In the genomic region with DNA sequence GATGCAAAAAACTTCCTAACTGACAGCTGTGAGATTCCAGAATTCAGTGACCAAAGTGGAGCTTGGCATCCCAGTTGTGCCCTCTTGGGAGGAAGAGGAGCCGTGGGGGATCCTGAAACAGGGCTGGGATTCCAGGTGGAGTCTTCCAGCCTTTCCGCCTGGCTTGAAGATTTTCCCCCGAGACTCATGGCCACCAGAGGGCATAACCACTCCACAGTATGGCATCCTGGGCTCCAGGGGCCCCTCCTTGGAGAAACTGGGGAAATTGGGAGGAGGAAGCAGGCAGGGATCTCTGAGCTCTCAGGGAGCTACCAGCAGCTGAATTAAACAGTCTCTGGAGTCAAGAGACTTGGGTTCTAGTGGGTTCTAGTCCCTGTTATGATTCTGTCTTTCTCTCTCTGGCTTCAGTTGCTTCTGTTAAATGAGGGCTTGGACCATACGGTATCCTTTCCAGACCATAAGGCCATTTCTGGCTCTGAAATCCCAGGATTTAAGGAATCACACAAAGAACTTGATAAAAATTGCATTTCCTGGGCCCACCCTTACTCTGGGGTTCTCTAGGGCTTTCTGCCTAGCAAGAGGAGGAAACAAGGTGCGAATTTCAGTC, we compare ENCODE assay signal across 9 cellular contexts. TPM values are rescaled to one million over a fixed set of nuclear protein-coding genes. Genes with fewer than 3 reads are reported as not detected.
DNase-seq lines count a peak whose midpoint lies in the region; ATAC-seq, FAIRE-seq and TF ChIP-seq lines count a peak whose summit lies in the region.
"Had no signal": no experiment of that assay in that cellular context is flagged by ENCODE, and none has a peak within 500 bp of the region (broad histone marks: within the 10 kb centered on the region; RNA-seq: fewer than 3 reads in every experiment).

No MANE protein-coding gene starts in this region.

- H3K27ac Mint-ChIP-seq in activated naive CD4-positive, alpha-beta T cell treated with anti-CD3 and anti-CD28 coated beads, Interleukin-2, amount 10 ng/mL, durations not matched to agents 7 days and 5 days: no peak overlapping the region
- no peak overlapping the region for H3K27ac Mint-ChIP-seq in activated T-cell treated with anti-CD3 and anti-CD28 coated beads, Interleukin-2, amount 50 U/mL, for 24 hours

- H3K9me3 Mint-ChIP-seq in activated naive CD4-positive, alpha-beta T cell treated with anti-CD3 and anti-CD28 coated beads, Interleukin-2, amount 10 ng/mL, durations not matched to agents 7 days and 5 days: no peaks in the 10 kb centered on the region
- H3K9me3 Mint-ChIP-seq in activated T-cell treated with anti-CD3 and anti-CD28 coated beads, Interleukin-2, amount 50 U/mL, for 24 hours: no peaks in the 10 kb centered on the region
- H3K9me3 Mint-ChIP-seq: central memory CD8-positive, alpha-beta T cell had no signal

- TF ChIP-seq CTCF in bronchial epithelial cell (IDR thresholded peaks at IDR 0.05; ENCODE audit: insufficient read depth, low read length, severe bottlenecking): peak; percentile 72
- peak; percentile 48 to 68 (median 59) for TF ChIP-seq CTCF in right lobe of liver (IDR thresholded peaks at IDR 0.05)

- no peak for TF ChIP-seq POLR2A in right lobe of liver (IDR thresholded peaks at IDR 0.05)

- no peak overlapping the region for H3K27ac ChIP-seq in right lobe of liver

- no peaks in the 10 kb centered on the region for H3K9me3 ChIP-seq in right lobe of liver

- peak; percentile 38 for DNase-seq in activated naive CD4-positive, alpha-beta T cell treated with anti-CD3 and anti-CD28 coated beads, Interleukin-2, amount 10 ng/mL, durations not matched to agents 7 days and 5 days
- DNase-seq in activated naive CD4-positive, alpha-beta T cell (lab: John Stamatoyannopoulos, UW): no peak
- DNase-seq in NCI-H2196 treated with DMSO at 0.1 percent for 48 hours (lab: John Stamatoyannopoulos, UW; ENCODE audit: unreplicated experiment) (peak; percentile 36), bronchial epithelial cell (ENCODE audit: low read depth) (peak; percentile 44), right lobe of liver (peak in 1 of 3 donors; percentile 52), GM19240 (ENCODE audit: insufficient read length, low spot score) (no peak)
- DNase-seq in activated T-cell treated with anti-CD3 and anti-CD28 coated beads, Interleukin-2, amount 50 U/mL, for 24 hours: no peak

- H3K4me1 ChIP-seq in right lobe of liver: peaks cover 0 to 9% (median 0%) of the 10 kb centered on the region in 4 donors

- WGBS in right lobe of liver (ENCODE audit: insufficient coverage, low coverage, low lambda C conversion rate, missing lambda C conversion rate): 30% methylated on average over 2 of the region's 5 CpGs

- H3K4me3 ChIP-seq in bronchial epithelial cell (ENCODE audit: low read depth, low read length): no peak overlapping the region
- no peak overlapping the region for H3K4me3 ChIP-seq in right lobe of liver

- peaks cover 26% of the 10 kb centered on the region for H3K4me1 Mint-ChIP-seq in activated naive CD4-positive, alpha-beta T cell treated with anti-CD3 and anti-CD28 coated beads, Interleukin-2, amount 10 ng/mL, durations not matched to agents 7 days and 5 days
- H3K4me1 Mint-ChIP-seq in activated T-cell treated with anti-CD3 and anti-CD28 coated beads, Interleukin-2, amount 50 U/mL, for 24 hours (ENCODE audit: low read depth): peaks cover 21% of the 10 kb centered on the region

- CTCF ChIA-PET in activated naive CD4-positive, alpha-beta T cell treated with anti-CD3 and anti-CD28 coated beads, Interleukin-2, amount 10 ng/mL, durations not matched to agents 7 days and 5 days (lab: Charles Lee): interaction anchor here (0.6 to 11.6 kb wide), 9 partner anchors 9 to 120 kb away, joined by 3 to 196 read pairs (median 3); no protein-coding TSS in a partner anchor

- no peaks in the 10 kb centered on the region for H3K36me3 ChIP-seq in bronchial epithelial cell (ENCODE audit: control insufficient read depth, insufficient read depth, low read length)
- H3K36me3 ChIP-seq in right lobe of liver: no peaks in the 10 kb centered on the region

- no peak for FAIRE-seq in bronchial epithelial cell (lab: Jason Lieb, UNC)

- ATAC-seq in right lobe of liver (peak; percentile 31 to 53 (median 50)), GM19467 (IDR thresholded peaks at IDR 0.05; ENCODE audit: unreplicated experiment) (no peak)

- peaks cover 64% of the 10 kb centered on the region for H3K27me3 Mint-ChIP-seq in activated naive CD4-positive, alpha-beta T cell treated with anti-CD3 and anti-CD28 coated beads, Interleukin-2, amount 10 ng/mL, durations not matched to agents 7 days and 5 days
- H3K27me3 Mint-ChIP-seq in activated T-cell treated with anti-CD3 and anti-CD28 coated beads, Interleukin-2, amount 50 U/mL, for 24 hours: peaks cover 15% of the 10 kb centered on the region

- H3K27me3 ChIP-seq in bronchial epithelial cell (ENCODE audit: control insufficient read depth, insufficient read depth, low read length) (peaks cover 25% of the 10 kb centered on the region), right lobe of liver (no peaks in the 10 kb centered on the region)

- intact Hi-C loops in right lobe of liver (cut with DNase I): no loop called here

- no peaks in the 10 kb centered on the region for H3K36me3 Mint-ChIP-seq in activated naive CD4-positive, alpha-beta T cell treated with anti-CD3 and anti-CD28 coated beads, Interleukin-2, amount 10 ng/mL, durations not matched to agents 7 days and 5 days
- no peaks in the 10 kb centered on the region for H3K36me3 Mint-ChIP-seq in activated T-cell treated with anti-CD3 and anti-CD28 coated beads, Interleukin-2, amount 50 U/mL, for 24 hours (ENCODE audit: low read depth)

- no peak overlapping the region for H3K4me3 Mint-ChIP-seq in activated naive CD4-positive, alpha-beta T cell treated with anti-CD3 and anti-CD28 coated beads, Interleukin-2, amount 10 ng/mL, durations not matched to agents 7 days and 5 days
- no peak overlapping the region for H3K4me3 Mint-ChIP-seq in activated T-cell treated with anti-CD3 and anti-CD28 coated beads, Interleukin-2, amount 50 U/mL, for 24 hours

RNA-seq across cellular contexts. Expression of gene TAMALIN, which starts 2.6 kb away (rescaled TPM):
- total RNA-seq in bronchial epithelial cell: under 0.01 TPM in 1 of 2 replicates, not detected in the other
- total RNA-seq in right lobe of liver: 1 to 10 TPM; 2.9 to 6.5 (median 3.9) TPM

RNA-seq across cellular contexts. Expression of gene NR4A1, which starts 47.1 kb away (rescaled TPM):
- total RNA-seq in bronchial epithelial cell: 0.38 and 0.79 TPM in 2 replicates
- 1 to 10 TPM; 5.0 to 8.8 (median 7.7) TPM for total RNA-seq in right lobe of liver

RNA-seq across cellular contexts. Expression of gene ACVR1B, which starts 52.6 kb away (rescaled TPM):
- total RNA-seq in bronchial epithelial cell: 12.1 and 15.6 TPM in 2 replicates
- 10 to 100 TPM; 14.1 to 28.0 (median 25.0) TPM for total RNA-seq in right lobe of liver

Comparison
In these comparisons a context has a peak if more than half of its experiments do, and no peak if none do; other contexts are left out.
1. DNase-seq: peak in activated naive CD4-positive, alpha-beta T cell treated with anti-CD3 and anti-CD28 coated beads, Interleukin-2, amount 10 ng/mL, durations not matched to agents 7 days and 5 days (single experiment), NCI-H2196 treated with DMSO at 0.1 percent for 48 hours (single experiment) and bronchial epithelial cell (single experiment); none in activated naive CD4-positive, alpha-beta T cell (0 of 4), activated T-cell treated with anti-CD3 and anti-CD28 coated beads, Interleukin-2, amount 50 U/mL, for 24 hours (single experiment) and GM19240 (single experiment).